39 cellular contexts compared by ENCODE assay signal in genomic region chr3:193357291-193357690, GRCh38. TPM values are rescaled to one million over a fixed set of nuclear protein-coding genes. Genes with fewer than 3 reads are reported as not detected.
"Had no signal": no experiment of that assay in that cellular context is flagged by ENCODE, and none has a peak within 500 bp of the region (broad histone marks: within the 10 kb centered on the region; RNA-seq: fewer than 3 reads in every experiment).

No MANE protein-coding gene starts in this region.

- H3K36me3 ChIP-seq: MG63 had no signal

- H3K27ac ChIP-seq: KMS-11 had no signal

- H3K4me3 ChIP-seq: MG63 had no signal

- H3K9me3 ChIP-seq: MG63 had no signal

- H3K27me3 ChIP-seq: MG63 had no signal

- DNase-seq: Karpas-422, Kasumi-1, KG1, MG63, MM.1S, MV-4-11, NCI-H1048, NCI-H1092, NCI-H1092 treated with DMSO at 0.1 percent for 48 hours, NCI-H1105, NCI-H1105 treated with DMSO at 0.1 percent for 48 hours, NCI-H1417, NCI-H1417 treated with DMSO at 0.1 percent for 48 hours, NCI-H1436, NCI-H1436 treated with DMSO at 0.1 percent for 48 hours, NCI-H146, NCI-H1694, NCI-H1694 treated with DMSO at 0.1 percent for 48 hours, NCI-H187, NCI-H187 treated with DMSO at 0.1 percent for 48 hours, NCI-H1930, NCI-H2029, NCI-H2029 treated with DMSO at 0.1 percent for 48 hours, NCI-H2081, NCI-H2081 treated with DMSO at 0.1 percent for 48 hours, NCI-H2107, NCI-H2171, NCI-H2171 treated with DMSO at 0.1 percent for 48 hours, NCI-H2227 treated with DMSO at 0.1 percent for 48 hours, NCI-H226, NCI-H345, NCI-H446, NCI-H446 treated with DMSO at 0.1 percent for 48 hours, NCI-H510A had no signal

RNA-seq across cellular contexts. Expression of gene ATP13A5, which starts 21.3 kb away (rescaled TPM):
- total RNA-seq: LHCN-M2, M059J, MCF 10A, NCI-H460 had no signal
